8 cellular contexts compared by ENCODE assay signal in genomic region chr2:142877265-142877756, GRCh38. TPM values are rescaled to one million over a fixed set of nuclear protein-coding genes. Genes with fewer than 3 reads are reported as not detected.
DNase-seq lines count a peak whose midpoint lies in the region; ATAC-seq and TF ChIP-seq lines count a peak whose summit lies in the region.

Gene KYNU (plus strand): TSS chr2:142877664. CDS start chr2:142885368, 7,704 bp downstream.

- H3K27ac Mint-ChIP-seq in activated B cell treated with CpG ODN at 0.5 μM for 24 hours (peak within 1 kb of the TSS; percentile 90), immature natural killer cell (no peak within 1 kb of the TSS)

- CTCF ChIA-PET in activated B cell treated with CpG ODN at 0.5 μM for 24 hours (lab: Charles Lee) = interaction anchor here (0.7 to 4.6 kb wide), 4 partner anchors 9 to 103 kb away, joined by 3 to 16 read pairs (median 6); no protein-coding TSS in a partner anchor

- H3K27me3 Mint-ChIP-seq in activated B cell treated with CpG ODN at 0.5 μM for 24 hours (no peaks in the 10 kb centered on the region), immature natural killer cell (ENCODE audit: low read depth in 3 of 3) (peaks cover 0 to 4% (median 3%) of the 10 kb centered on the region in 3 donors)

- H3K4me1 Mint-ChIP-seq in activated B cell treated with CpG ODN at 0.5 μM for 24 hours = peaks cover 82% of the 10 kb centered on the region
- no peaks in the 10 kb centered on the region for H3K4me1 Mint-ChIP-seq in immature natural killer cell

- H3K4me3 Mint-ChIP-seq in activated B cell treated with CpG ODN at 0.5 μM for 24 hours (peak within 1 kb of the TSS; percentile 83), immature natural killer cell (no peak within 1 kb of the TSS)

- intact Hi-C loops in activated B cell treated with CpG ODN at 0.5 μM for 24 hours (cut with micrococcal nuclease) = loop anchor here (1.0 to 5.0 kb wide), 5 partner anchors 11 to 380 kb away; partner anchors contain the start of gene ARHGAP15

- TF ChIP-seq CTCF in activated B cell treated with CpG ODN at 0.5 μM for 24 hours (IDR thresholded peaks at IDR 0.05) = no peak

- H3K4me3 ChIP-seq in skin epidermis = peak within 1 kb of the TSS in 6 of 7 experiments; percentile 3 to 28 (median 6)

- ATAC-seq in GM19328 (IDR thresholded peaks at IDR 0.05; ENCODE audit: unreplicated experiment) = peak; percentile 47
- peak; percentile 50 for ATAC-seq in HG03103 (IDR thresholded peaks at IDR 0.05; ENCODE audit: low read depth, unreplicated experiment)
- peak; percentile 78 for ATAC-seq in activated B cell treated with CpG ODN at 0.5 μM for 24 hours (ENCODE audit: low read depth)

- H3K36me3 Mint-ChIP-seq in activated B cell treated with CpG ODN at 0.5 μM for 24 hours (ENCODE audit: low read depth) (peaks cover 10% of the 10 kb centered on the region), immature natural killer cell (no peaks in the 10 kb centered on the region)

- H3K9me3 Mint-ChIP-seq in activated B cell treated with CpG ODN at 0.5 μM for 24 hours = no peaks in the 10 kb centered on the region
- H3K9me3 Mint-ChIP-seq in immature natural killer cell = peaks cover 0 to 5% (median 0%) of the 10 kb centered on the region in 6 donors

- peak within 1 kb of the TSS in 19 of 21 experiments; percentile 4 to 82 (median 59) for H3K27ac ChIP-seq in skin epidermis

- DNase-seq in activated B cell treated with CpG ODN at 0.5 μM for 24 hours = no peak
- DNase-seq in activated CD4-positive, CD25-positive, alpha-beta regulatory T cell (lab: John Stamatoyannopoulos, UW) = no peak
- DNase-seq in immature natural killer cell = no peak
- no peak for DNase-seq in NCI-H1417 (lab: John Stamatoyannopoulos, UW)
- DNase-seq in GM03348 (ENCODE audit: low spot score) = no peak

- POLR2A ChIA-PET in activated B cell treated with CpG ODN at 0.5 μM for 24 hours (lab: Charles Lee) = interaction anchor here (1.4 to 3.0 kb wide), 3 partner anchors 9 to 37 kb away, joined by 5 to 10 read pairs (median 8); no protein-coding TSS in a partner anchor

RNA-seq across cellular contexts. Expression of gene KYNU, which starts in this region (rescaled TPM):
- 43.8 and 48.0 TPM in 2 replicates for total RNA-seq in activated B cell treated with CpG ODN at 0.5 μM for 24 hours
- 1 to 10 TPM in 2 of 3 donors, under 1 TPM in 1; 0.84 to 4.4 (median 4.3) TPM for polyA plus RNA-seq in immature natural killer cell
